In genomic region chr17:50263293-50264262, GRCh38 we compare ENCODE assay signal across 1 cellular context.
TF ChIP-seq lines count a peak whose summit lies in the region.

No MANE protein-coding gene starts in this region.

TF ChIP-seq in GM23338, 12 proteins besides CTCF, POLR2A, EP300 and RAD21 (continued from another document):
- TF ChIP-seq, protein P1, sequence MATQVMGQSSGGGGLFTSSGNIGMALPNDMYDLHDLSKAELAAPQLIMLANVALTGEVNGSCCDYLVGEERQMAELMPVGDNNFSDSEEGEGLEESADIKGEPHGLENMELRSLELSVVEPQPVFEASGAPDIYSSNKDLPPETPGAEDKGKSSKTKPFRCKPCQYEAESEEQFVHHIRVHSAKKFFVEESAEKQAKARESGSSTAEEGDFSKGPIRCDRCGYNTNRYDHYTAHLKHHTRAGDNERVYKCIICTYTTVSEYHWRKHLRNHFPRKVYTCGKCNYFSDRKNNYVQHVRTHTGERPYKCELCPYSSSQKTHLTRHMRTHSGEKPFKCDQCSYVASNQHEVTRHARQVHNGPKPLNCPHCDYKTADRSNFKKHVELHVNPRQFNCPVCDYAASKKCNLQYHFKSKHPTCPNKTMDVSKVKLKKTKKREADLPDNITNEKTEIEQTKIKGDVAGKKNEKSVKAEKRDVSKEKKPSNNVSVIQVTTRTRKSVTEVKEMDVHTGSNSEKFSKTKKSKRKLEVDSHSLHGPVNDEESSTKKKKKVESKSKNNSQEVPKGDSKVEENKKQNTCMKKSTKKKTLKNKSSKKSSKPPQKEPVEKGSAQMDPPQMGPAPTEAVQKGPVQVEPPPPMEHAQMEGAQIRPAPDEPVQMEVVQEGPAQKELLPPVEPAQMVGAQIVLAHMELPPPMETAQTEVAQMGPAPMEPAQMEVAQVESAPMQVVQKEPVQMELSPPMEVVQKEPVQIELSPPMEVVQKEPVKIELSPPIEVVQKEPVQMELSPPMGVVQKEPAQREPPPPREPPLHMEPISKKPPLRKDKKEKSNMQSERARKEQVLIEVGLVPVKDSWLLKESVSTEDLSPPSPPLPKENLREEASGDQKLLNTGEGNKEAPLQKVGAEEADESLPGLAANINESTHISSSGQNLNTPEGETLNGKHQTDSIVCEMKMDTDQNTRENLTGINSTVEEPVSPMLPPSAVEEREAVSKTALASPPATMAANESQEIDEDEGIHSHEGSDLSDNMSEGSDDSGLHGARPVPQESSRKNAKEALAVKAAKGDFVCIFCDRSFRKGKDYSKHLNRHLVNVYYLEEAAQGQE (IDR thresholded peaks at IDR 0.05; ENCODE audit: unreplicated experiment): no peak
- TF ChIP-seq EZH2phosphoT487 (IDR thresholded peaks at IDR 0.05; ENCODE audit: unreplicated experiment) (no peak), POLR2AphosphoS5 (IDR thresholded peaks at IDR 0.05; ENCODE audit: low read depth) (no peak), ETS1 (IDR thresholded peaks at IDR 0.05) (no peak), ZNF462 (CRISPR knock-in tag; IDR thresholded peaks at IDR 0.05) (no peak), ZNF331 (CRISPR knock-in tag; IDR thresholded peaks at IDR 0.05; ENCODE audit: low read depth) (no peak)
